ENCODE assay signal across 9 cellular contexts in the genomic region with DNA sequence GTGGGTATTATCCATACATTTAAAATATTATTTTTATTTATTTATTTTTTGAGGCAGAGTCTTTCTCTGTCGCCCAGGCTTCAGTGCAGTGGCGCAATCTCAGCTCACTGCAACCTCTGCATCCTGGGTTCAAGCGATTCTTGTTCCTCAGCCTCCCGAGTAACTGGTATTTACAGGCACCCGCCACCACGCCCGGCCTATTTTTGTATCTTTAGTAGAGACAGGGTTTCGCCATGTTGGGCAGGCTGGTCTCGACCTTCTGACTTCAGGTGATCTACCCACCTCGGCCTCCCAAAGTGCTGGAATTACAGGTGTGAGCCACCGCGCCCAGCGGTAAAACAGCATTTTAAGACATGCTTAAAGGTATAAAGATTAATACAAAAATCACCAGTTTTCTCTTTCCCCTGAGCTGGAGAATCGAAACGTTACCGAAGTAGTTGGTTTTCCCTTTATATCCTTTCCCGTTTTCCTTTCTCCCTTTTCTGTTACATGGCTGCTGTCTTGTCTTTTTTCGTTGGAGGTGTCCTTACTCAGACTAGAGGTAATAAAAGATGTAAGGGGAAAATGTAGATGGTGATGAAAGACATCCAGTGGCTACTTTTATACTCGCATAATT. TPM values are rescaled to one million over a fixed set of nuclear protein-coding genes. Genes with fewer than 3 reads are reported as not detected.
A peak's percentile ranks its signal among the peaks of the same experiment; 100 is the strongest.
DNase-seq lines count a peak whose midpoint lies in the region; TF ChIP-seq lines count a peak whose summit lies in the region.
"Had no signal": no experiment of that assay in that cellular context is flagged by ENCODE, and none has a peak within 500 bp of the region (broad histone marks: within the 10 kb centered on the region; RNA-seq: fewer than 3 reads in every experiment).

No MANE protein-coding gene starts in this region.

- H3K36me3 ChIP-seq in HAP-1 (replicated peaks) = peaks cover 10% of the 10 kb centered on the region

- peak overlapping the region; percentile 92 for H3K27ac ChIP-seq in VCaP

- peaks cover 22% of the 10 kb centered on the region for H3K4me1 ChIP-seq in HAP-1

- H3K4me3 ChIP-seq in HAP-1 (peak overlapping the region; percentile 83), fibroblast of the aortic adventitia (ENCODE audit: low read depth, low read length) (peak overlapping the region; percentile 79), retinal pigment epithelial cell (ENCODE audit: low read length) (peak overlapping the region; percentile 80)

- DNase-seq in HAP-1 (ENCODE audit: low spot score in 2 of 2) (no peak), fibroblast of the aortic adventitia (ENCODE audit: low read depth) (no peak), retinal pigment epithelial cell (ENCODE audit: low read depth) (no peak), GOT3 (lab: John Stamatoyannopoulos, UW) (no peak), LoVo (ENCODE audit: low spot score) (no peak), NCI-H2029 treated with DMSO at 0.1 percent for 48 hours (lab: John Stamatoyannopoulos, UW) (no peak)
- no peak for DNase-seq in central memory CD4-positive, alpha-beta T cell
- DNase-seq: stimulated activated naive CD4-positive, alpha-beta T cell treated with Interleukin-2 at 50 U/mL for 16 hours had no signal

- TF ChIP-seq CTCF in VCaP (conservative IDR thresholded peaks at IDR 0.05) (no peak), fibroblast of the aortic adventitia (IDR thresholded peaks at IDR 0.05; ENCODE audit: insufficient read depth, low read length) (no peak), retinal pigment epithelial cell (conservative IDR thresholded peaks at IDR 0.05; ENCODE audit: low read depth, low read length) (no peak)

- in situ Hi-C loops in HAP-1 (cut with MboI; ENCODE audit: low sequenced_read_pairs) = no loop called here

- H3K9me3 ChIP-seq in HAP-1 = no peaks in the 10 kb centered on the region

- H3K27me3 ChIP-seq in HAP-1 (ENCODE audit: low read depth) = no peaks in the 10 kb centered on the region

RNA-seq across cellular contexts. Expression of a gene that starts 1.7 kb away (rescaled TPM):
- 11.6 and 18.0 TPM in 2 replicates for total RNA-seq in fibroblast of the aortic adventitia (ENCODE audit: low replicate concordance)

RNA-seq across cellular contexts. Expression of a gene that starts 9.5 kb away (rescaled TPM):
- total RNA-seq in fibroblast of the aortic adventitia (ENCODE audit: low replicate concordance) = 12.3 and 23.4 TPM in 2 replicates
